In the genomic region with DNA sequence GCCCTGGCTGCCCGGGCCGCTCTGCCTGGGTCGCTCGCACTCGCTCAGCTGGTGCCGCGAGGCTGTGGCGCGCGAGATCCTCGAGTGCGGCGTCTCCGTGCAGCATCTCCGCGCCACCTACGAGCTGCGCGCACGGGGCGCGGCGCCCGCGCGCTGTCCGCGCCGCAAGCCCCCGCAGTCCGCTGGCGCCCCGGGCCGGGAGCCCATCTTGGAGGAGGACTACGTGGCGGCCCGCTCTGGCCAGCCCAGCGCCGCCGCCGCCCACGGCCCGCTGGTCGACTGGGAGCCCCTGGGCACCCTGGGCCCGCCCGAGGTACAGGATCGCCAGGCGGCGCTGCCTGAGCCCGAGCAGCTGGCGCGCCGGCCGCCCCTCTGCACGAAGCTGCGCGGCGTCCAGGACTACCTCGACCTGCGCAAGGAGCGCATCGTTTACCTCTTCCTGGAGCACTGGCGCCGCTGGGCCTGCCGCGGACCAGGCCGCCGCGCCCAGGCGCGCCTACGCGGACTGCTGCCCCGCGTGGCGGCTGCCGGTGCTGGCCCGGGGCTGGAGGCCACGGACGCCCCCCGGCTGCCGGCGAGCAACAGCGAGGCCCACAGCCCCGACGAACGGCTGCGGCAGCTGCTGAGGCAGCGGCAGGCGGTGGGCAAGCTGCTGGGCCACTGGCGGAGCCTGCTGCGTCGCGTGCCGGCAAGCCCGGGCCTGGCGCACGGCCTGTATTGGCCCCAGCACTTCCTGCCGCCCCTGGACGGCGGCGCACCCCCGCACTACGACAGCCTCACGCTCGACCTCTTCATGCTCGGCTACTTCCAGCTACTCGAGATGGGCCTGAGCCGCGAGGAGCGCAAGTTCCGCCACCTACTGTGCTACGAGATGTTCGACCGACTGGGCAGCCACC, we compare ENCODE assay signal across 12 cellular contexts. TPM values are rescaled to one million over a fixed set of nuclear protein-coding genes. Genes with fewer than 3 reads are reported as not detected.
A peak's percentile ranks its signal among the peaks of the same experiment; 100 is the strongest.
DNase-seq lines count a peak whose midpoint lies in the region; ATAC-seq and TF ChIP-seq lines count a peak whose summit lies in the region.
"Had no signal": no experiment of that assay in that cellular context is flagged by ENCODE, and none has a peak within 500 bp of the region (broad histone marks: within the 10 kb centered on the region; RNA-seq: fewer than 3 reads in every experiment).

No MANE protein-coding gene starts in this region.

- H3K4ac ChIP-seq in mesenchymal stem cell (ENCODE audit: low read depth in 1 of 2, low read length in 2 of 2) = no peak overlapping the region

- WGBS in HUES64 = 8% methylated on average over 115 of the region's 115 CpGs
- 72% methylated on average over 109 of the region's 115 CpGs for WGBS in mesenchymal stem cell

- peaks cover under 1% of the 10 kb centered on the region for H3K36me3 Mint-ChIP-seq in CD8-positive, alpha-beta T cell
- H3K36me3 Mint-ChIP-seq: memory B cell had no signal

- no peak overlapping the region for H2BK15ac ChIP-seq in mesenchymal stem cell (ENCODE audit: low read depth, poor library complexity, severe bottlenecking)

- H3K23ac ChIP-seq in mesenchymal stem cell (ENCODE audit: low read length in 2 of 2) = no peak overlapping the region

- peaks cover 9% of the 10 kb centered on the region for H3K4me1 ChIP-seq in CD8-positive, alpha-beta T cell (ENCODE audit: insufficient read depth, low read length)
- H3K4me1 ChIP-seq in HUES64 (ENCODE audit: insufficient read depth, low read length) (no peaks in the 10 kb centered on the region), mesenchymal stem cell (ENCODE audit: control insufficient read depth, insufficient read depth, low read depth, low read length) (peaks cover 3% of the 10 kb centered on the region)

- no peaks in the 10 kb centered on the region for H3K27me3 ChIP-seq in CD8-positive, alpha-beta T cell (ENCODE audit: insufficient read depth, low read length)
- H3K27me3 ChIP-seq in HUES64 (ENCODE audit: insufficient read depth, low read length) (peaks cover 51% of the 10 kb centered on the region), mesenchymal stem cell (ENCODE audit: control insufficient read depth in 1 of 2, insufficient read depth in 1 of 2, low read length in 2 of 2) (peaks cover 17 to 68% of the 10 kb centered on the region in 2 experiments)

- H3K27me3 Mint-ChIP-seq in CD8-positive, alpha-beta T cell (ENCODE audit: low read depth) = peaks cover 25% of the 10 kb centered on the region

- CTCF ChIA-PET in CD8-positive, alpha-beta T cell (lab: Charles Lee) = interaction anchor here (0.9 to 4.7 kb wide), 7 partner anchors 10 to 191 kb away, joined by 3 to 35 read pairs (median 4); a partner anchor contains a TSS

- intact Hi-C loops in CD8-positive, alpha-beta T cell (cut with DNase I, micrococcal nuclease) = loop anchor here in 1 of 2 experiments (1.0 kb wide), 2 partner anchors 11 to 20 kb away; a partner anchor contains a TSS

- no peak overlapping the region for H2AK5ac ChIP-seq in mesenchymal stem cell (ENCODE audit: low read length, severe bottlenecking)

- peak overlapping the region; percentile 39 for H4K91ac ChIP-seq in mesenchymal stem cell (ENCODE audit: low read length)

- H4K8ac ChIP-seq in mesenchymal stem cell (ENCODE audit: low read length) = no peak overlapping the region

- DNase-seq in CD8-positive, alpha-beta T cell = peak in 5 of 7 experiments; percentile 38 to 72 (median 46)
- peak; percentile 57 for DNase-seq in astrocyte of the hippocampus (ENCODE audit: low read depth, low spot score)
- no peak for DNase-seq in mesenchymal stem cell
- DNase-seq in cerebellum (ENCODE audit: low spot score) = no peak
- DNase-seq in NCI-H446 treated with DMSO at 0.1 percent for 48 hours (lab: John Stamatoyannopoulos, UW) = no peak
- DNase-seq: adrenal gland, DMS79 had no signal

- no peak overlapping the region for H2BK120ac ChIP-seq in mesenchymal stem cell (ENCODE audit: low read depth, low read length)

- H3K79me1 ChIP-seq in mesenchymal stem cell (replicated peaks; ENCODE audit: low read length, poor library complexity, severe bottlenecking) = no peaks in the 10 kb centered on the region

- H3K36me3 ChIP-seq in CD8-positive, alpha-beta T cell (ENCODE audit: insufficient read depth, low read length) = no peaks in the 10 kb centered on the region
- H3K36me3 ChIP-seq in HUES64 (ENCODE audit: insufficient read depth, low read length) (no peaks in the 10 kb centered on the region), mesenchymal stem cell (ENCODE audit: control insufficient read depth in 1 of 2, insufficient read depth in 2 of 2, low read depth in 1 of 2, low read length in 2 of 2) (peaks cover 0 to 3% of the 10 kb centered on the region in 2 experiments)
- H3K36me3 ChIP-seq: adrenal gland had no signal

- H3K4me3 ChIP-seq in CD8-positive, alpha-beta T cell (ENCODE audit: low read depth, low read length) = no peak overlapping the region
- H3K4me3 ChIP-seq in HUES64 (ENCODE audit: low read length) (peak overlapping the region; percentile 39), mesenchymal stem cell (ENCODE audit: insufficient read depth in 1 of 2, low read depth in 1 of 2, low read length in 2 of 2) (no peak overlapping the region)
- H3K4me3 ChIP-seq: adrenal gland, smooth muscle cell had no signal

- no peaks in the 10 kb centered on the region for H3K9me3 ChIP-seq in CD8-positive, alpha-beta T cell (ENCODE audit: low read length)
- H3K9me3 ChIP-seq in HUES64 (ENCODE audit: insufficient read depth, low read depth, low read length) = no peaks in the 10 kb centered on the region
- no peaks in the 10 kb centered on the region for H3K9me3 ChIP-seq in mesenchymal stem cell (ENCODE audit: control insufficient read depth, low read length)
- H3K9me3 ChIP-seq: adrenal gland had no signal

- H3K9me3 Mint-ChIP-seq in CD8-positive, alpha-beta T cell = no peaks in the 10 kb centered on the region
- H3K9me3 Mint-ChIP-seq: memory B cell had no signal

- peak; percentile 39 for ATAC-seq in CD8-positive, alpha-beta T cell
- ATAC-seq in GM21737 (IDR thresholded peaks at IDR 0.05; ENCODE audit: unreplicated experiment) (no peak), HG02885 (IDR thresholded peaks at IDR 0.05; ENCODE audit: poor library complexity, unreplicated experiment) (no peak)

- H3K4me2 ChIP-seq in mesenchymal stem cell (ENCODE audit: low read length, poor library complexity, severe bottlenecking) = no peak overlapping the region
- H3K4me2 ChIP-seq: smooth muscle cell had no signal

- H3K4me1 Mint-ChIP-seq in CD8-positive, alpha-beta T cell (ENCODE audit: low read depth) = peaks cover 18% of the 10 kb centered on the region

- H3K27ac Mint-ChIP-seq in CD8-positive, alpha-beta T cell = no peak overlapping the region
- H3K27ac Mint-ChIP-seq: memory B cell had no signal

- H2BK12ac ChIP-seq in mesenchymal stem cell (ENCODE audit: low read length in 2 of 2) = no peak overlapping the region

- H3K9ac ChIP-seq in HUES64 (ENCODE audit: low read depth, low read length) (no peak overlapping the region), mesenchymal stem cell (ENCODE audit: low read length) (no peak overlapping the region)

- H3K27ac ChIP-seq in CD8-positive, alpha-beta T cell (ENCODE audit: low read depth, low read length) = no peak overlapping the region
- no peak overlapping the region for H3K27ac ChIP-seq in HUES64 (ENCODE audit: low read depth, low read length)
- no peak overlapping the region for H3K27ac ChIP-seq in mesenchymal stem cell (ENCODE audit: low read length, poor library complexity, severe bottlenecking)
- H3K27ac ChIP-seq: adrenal gland had no signal

- H3K14ac ChIP-seq in mesenchymal stem cell (ENCODE audit: low read length in 2 of 2) = no peak overlapping the region

- TF ChIP-seq CTCF in CD8-positive, alpha-beta T cell (IDR thresholded peaks at IDR 0.05) = no peak

- H2BK5ac ChIP-seq in mesenchymal stem cell (ENCODE audit: low read depth, low read length, poor library complexity, severe bottlenecking) = no peak overlapping the region

- H2AFZ ChIP-seq in mesenchymal stem cell (ENCODE audit: low read depth, low read length) = no peak overlapping the region

- peak overlapping the region; percentile 15 for H3K4me3 Mint-ChIP-seq in CD8-positive, alpha-beta T cell
- H3K4me3 Mint-ChIP-seq: memory B cell had no signal

- POLR2A ChIA-PET in CD8-positive, alpha-beta T cell (lab: Charles Lee) = interaction anchor here (1.2 kb wide), 1 partner anchor 10 kb away, joined by 5 read pairs; no protein-coding TSS in a partner anchor

- H3K18ac ChIP-seq in mesenchymal stem cell (ENCODE audit: low read depth in 1 of 2, low read length in 2 of 2) = peak overlapping the region in 1 of 2 experiments; percentile 40

RNA-seq across cellular contexts. Expression of a gene that starts 10.9 kb away (rescaled TPM):
- 100 to 1,000 TPM; 178 to 185 TPM for total RNA-seq in CD8-positive, alpha-beta T cell
- polyA plus RNA-seq in HUES64 (2013, experiment 1 of 2) = 7.2 TPM
- polyA plus RNA-seq in HUES64 (2013, experiment 2 of 2) = 9.2 TPM
- polyA plus RNA-seq in mesenchymal stem cell (2013, experiment 1 of 2) = 2.9 TPM
- 2.4 TPM for polyA plus RNA-seq in mesenchymal stem cell (2013, experiment 2 of 2)
- 9.5 TPM for total RNA-seq in cerebellum

RNA-seq across cellular contexts. Expression of a gene that starts 30.5 kb away (rescaled TPM):
- total RNA-seq in CD8-positive, alpha-beta T cell = 1 to 10 TPM; 2.7 to 5.5 TPM
- 5.8 TPM for polyA plus RNA-seq in HUES64 (2013, experiment 1 of 2)
- 9.5 TPM for polyA plus RNA-seq in HUES64 (2013, experiment 2 of 2)
- 0.06 TPM for polyA plus RNA-seq in mesenchymal stem cell (2013, experiment 1 of 2)
- not detected for polyA plus RNA-seq in mesenchymal stem cell (2013, experiment 2 of 2)
- 0.18 TPM for total RNA-seq in cerebellum
- total RNA-seq: smooth muscle cell had no signal

RNA-seq across cellular contexts. Expression of a gene that starts 35.4 kb away (rescaled TPM):
- not detected for total RNA-seq in CD8-positive, alpha-beta T cell
- polyA plus RNA-seq in HUES64 (2013, experiment 1 of 2) = 0.10 TPM
- 1.3 TPM for polyA plus RNA-seq in HUES64 (2013, experiment 2 of 2)
- polyA plus RNA-seq in mesenchymal stem cell (2013, experiment 1 of 2) = 0.07 TPM
- 0.05 TPM for polyA plus RNA-seq in mesenchymal stem cell (2013, experiment 2 of 2)
- total RNA-seq in cerebellum = 0.18 TPM

RNA-seq across cellular contexts. Expression of a gene that starts 36.4 kb away (rescaled TPM):
- total RNA-seq in CD8-positive, alpha-beta T cell = 1 to 10 TPM; 4.0 to 5.0 TPM
- polyA plus RNA-seq in HUES64 (2013, experiment 1 of 2) = 7.3 TPM
- polyA plus RNA-seq in HUES64 (2013, experiment 2 of 2) = 9.9 TPM
- 6.5 TPM for polyA plus RNA-seq in mesenchymal stem cell (2013, experiment 1 of 2)
- 6.7 TPM for polyA plus RNA-seq in mesenchymal stem cell (2013, experiment 2 of 2)
- total RNA-seq in cerebellum = 13.5 TPM

Comparison
In these comparisons a context has a peak if more than half of its experiments do, and no peak if none do; other contexts are left out.
1. DNase-seq: peak in CD8-positive, alpha-beta T cell (5 of 7) and astrocyte of the hippocampus (single experiment); none in mesenchymal stem cell (single experiment), cerebellum (single experiment) and NCI-H446 treated with DMSO at 0.1 percent for 48 hours (single experiment).
2. RNA of a gene that starts 10.9 kb away (total RNA-seq): 178 to 185 TPM in CD8-positive, alpha-beta T cell; 9.5 TPM in cerebellum (single experiment); every median in the first group is over 10 times any median in the second.